24 cellular contexts compared by ENCODE assay signal in genomic region chr1:185869590-185869989, GRCh38.
"Had no signal": no experiment of that assay in that cellular context is flagged by ENCODE, and none has a peak within 500 bp of the region (broad histone marks: within the 10 kb centered on the region; RNA-seq: fewer than 3 reads in every experiment).

No MANE protein-coding gene starts in this region.

- H3K4me1 Mint-ChIP-seq: immature natural killer cell; memory B cell; stimulated activated naive B cell treated with anti-CD40 and anti-IgM and Interleukin-4, amounts not matched to agents 10 μg/mL and 1 μg/mL and 100 μg/mL, for 72 hours; stimulated activated naive CD8-positive, alpha-beta T cell treated with anti-CD3 and anti-CD28 coated beads, Interleukin-15, amount 100 ng/mL, for 72 hours had no signal

- H3K27me3 Mint-ChIP-seq: dendritic cell treated with granulocyte-macrophage colony-stimulating factor and Interleukin-4, amounts not matched to agents 40 ng/mL and 50 ng/mL, for 4 days; stimulated activated naive B cell treated with anti-CD40 and anti-IgM and Interleukin-4, amounts not matched to agents 10 μg/mL and 1 μg/mL and 100 μg/mL, for 72 hours; stimulated activated naive CD8-positive, alpha-beta T cell treated with anti-CD3 and anti-CD28 coated beads, Interleukin-15, amount 100 ng/mL, for 72 hours had no signal

- H3K36me3 ChIP-seq: left lung, lower lobe of right lung, sigmoid colon, thoracic aorta, transverse colon had no signal

- H3K27ac Mint-ChIP-seq: dendritic cell treated with granulocyte-macrophage colony-stimulating factor and Interleukin-4, amounts not matched to agents 40 ng/mL and 50 ng/mL, for 4 days; effector memory CD8-positive, alpha-beta T cell; immature natural killer cell; memory B cell; nephron; stimulated activated naive B cell treated with anti-CD40 and anti-IgM and Interleukin-4, amounts not matched to agents 10 μg/mL and 1 μg/mL and 100 μg/mL, for 72 hours; stimulated activated naive CD8-positive, alpha-beta T cell treated with anti-CD3 and anti-CD28 coated beads, Interleukin-15, amount 100 ng/mL, for 72 hours had no signal

- FAIRE-seq: keratinocyte had no signal

- H3K27ac ChIP-seq: gastroesophageal sphincter, left lung, lower lobe of right lung, psoas muscle, sigmoid colon, skin epidermis, thoracic aorta, transverse colon had no signal

- H3K36me3 Mint-ChIP-seq: immature natural killer cell; memory B cell; stimulated activated naive B cell treated with anti-CD40 and anti-IgM and Interleukin-4, amounts not matched to agents 10 μg/mL and 1 μg/mL and 100 μg/mL, for 72 hours had no signal

- DNase-seq: central memory CD4-positive, alpha-beta T cell; effector memory CD8-positive, alpha-beta T cell; erythroblast; glutamatergic neuron; immature natural killer cell; left lung; lower lobe of right lung; midbrain; psoas muscle; retina; sigmoid colon; stimulated activated CD4-positive, alpha-beta T cell treated with anti-CD3 and anti-CD28 coated beads, Interleukin-2, amount 100 ng/mL, for 24 hours; stimulated activated CD4-positive, alpha-beta T cell treated with anti-CD3 and anti-CD28 coated beads, Interleukin-4, amount 100 ng/mL, for 4 hours; stimulated activated naive B cell treated with anti-CD40 and anti-IgM and Interleukin-4, amounts not matched to agents 10 μg/mL and 1 μg/mL and 100 μg/mL, for 72 hours; stimulated activated naive CD8-positive, alpha-beta T cell treated with anti-CD3 and anti-CD28 coated beads, Interleukin-15, amount 100 ng/mL, for 72 hours; substantia nigra; transverse colon had no signal

- H3K9me3 Mint-ChIP-seq: nephron; stimulated activated naive B cell treated with anti-CD40 and anti-IgM and Interleukin-4, amounts not matched to agents 10 μg/mL and 1 μg/mL and 100 μg/mL, for 72 hours; stimulated activated naive CD8-positive, alpha-beta T cell treated with anti-CD3 and anti-CD28 coated beads, Interleukin-15, amount 100 ng/mL, for 72 hours had no signal

- H3K4me3 Mint-ChIP-seq: dendritic cell treated with granulocyte-macrophage colony-stimulating factor and Interleukin-4, amounts not matched to agents 40 ng/mL and 50 ng/mL, for 4 days; effector memory CD8-positive, alpha-beta T cell; immature natural killer cell; memory B cell; nephron; stimulated activated naive B cell treated with anti-CD40 and anti-IgM and Interleukin-4, amounts not matched to agents 10 μg/mL and 1 μg/mL and 100 μg/mL, for 72 hours; stimulated activated naive CD8-positive, alpha-beta T cell treated with anti-CD3 and anti-CD28 coated beads, Interleukin-15, amount 100 ng/mL, for 72 hours had no signal

- H3K4me1 ChIP-seq: left lung, lower lobe of right lung, psoas muscle had no signal

- H3K4me3 ChIP-seq: gastroesophageal sphincter, left lung, lower lobe of right lung, psoas muscle, sigmoid colon, skin epidermis, thoracic aorta, transverse colon had no signal

- H3K9me3 ChIP-seq: gastroesophageal sphincter, left lung, lower lobe of right lung, psoas muscle, sigmoid colon, thoracic aorta, transverse colon had no signal

- H3K27me3 ChIP-seq: gastroesophageal sphincter, left lung, sigmoid colon, transverse colon had no signal

- ATAC-seq: effector memory CD8-positive, alpha-beta T cell; gastroesophageal sphincter; left lung; lower lobe of right lung; psoas muscle; stimulated activated naive B cell treated with anti-CD40 and anti-IgM and Interleukin-4, amounts not matched to agents 10 μg/mL and 1 μg/mL and 100 μg/mL, for 72 hours; stimulated activated naive CD8-positive, alpha-beta T cell treated with anti-CD3 and anti-CD28 coated beads, Interleukin-15, amount 100 ng/mL, for 72 hours had no signal
